ENCODE assay signal across 8 cellular contexts in the genomic region with DNA sequence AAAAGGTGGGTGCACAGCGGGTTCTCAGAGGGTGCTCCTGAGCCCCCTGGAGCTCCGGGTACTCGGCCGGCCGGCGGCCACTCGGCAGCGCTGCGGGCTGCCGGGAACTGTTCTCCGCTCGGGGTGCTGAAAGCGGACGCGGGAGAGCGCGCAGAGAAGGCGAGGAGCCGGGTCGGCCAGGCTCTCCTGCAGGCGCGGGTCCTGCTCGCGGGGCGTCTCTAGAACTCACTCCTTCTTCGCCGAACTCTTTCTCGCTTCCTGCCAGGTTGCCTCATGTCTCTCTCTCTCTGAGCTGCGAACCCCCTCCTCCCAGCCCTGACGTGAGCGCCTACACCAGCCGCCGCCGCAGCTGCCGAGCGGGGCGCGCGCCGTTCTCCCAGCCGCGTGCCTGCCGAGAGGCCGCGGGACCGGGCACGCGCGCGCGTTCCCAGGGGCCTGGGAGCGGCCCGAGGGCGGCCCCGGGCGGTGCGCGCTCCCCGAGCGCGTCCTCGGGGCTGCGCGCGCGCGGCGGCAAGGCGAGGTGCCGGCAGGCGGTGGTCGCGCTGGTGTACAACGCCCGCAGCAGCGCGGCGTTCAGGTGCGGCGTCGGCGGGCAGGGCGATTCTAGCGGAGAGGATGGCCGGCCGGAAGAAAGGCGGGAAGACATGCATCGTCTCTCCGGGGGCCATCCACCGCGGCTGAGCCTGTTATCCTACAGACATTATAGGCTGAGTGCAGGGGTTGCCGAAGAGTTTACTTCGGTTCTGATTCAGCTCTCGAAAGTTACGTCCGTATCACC. TPM values are rescaled to one million over a fixed set of nuclear protein-coding genes. Genes with fewer than 3 reads are reported as not detected.
DNase-seq lines count a peak whose midpoint lies in the region; ATAC-seq and TF ChIP-seq lines count a peak whose summit lies in the region.

A gene with protein sequence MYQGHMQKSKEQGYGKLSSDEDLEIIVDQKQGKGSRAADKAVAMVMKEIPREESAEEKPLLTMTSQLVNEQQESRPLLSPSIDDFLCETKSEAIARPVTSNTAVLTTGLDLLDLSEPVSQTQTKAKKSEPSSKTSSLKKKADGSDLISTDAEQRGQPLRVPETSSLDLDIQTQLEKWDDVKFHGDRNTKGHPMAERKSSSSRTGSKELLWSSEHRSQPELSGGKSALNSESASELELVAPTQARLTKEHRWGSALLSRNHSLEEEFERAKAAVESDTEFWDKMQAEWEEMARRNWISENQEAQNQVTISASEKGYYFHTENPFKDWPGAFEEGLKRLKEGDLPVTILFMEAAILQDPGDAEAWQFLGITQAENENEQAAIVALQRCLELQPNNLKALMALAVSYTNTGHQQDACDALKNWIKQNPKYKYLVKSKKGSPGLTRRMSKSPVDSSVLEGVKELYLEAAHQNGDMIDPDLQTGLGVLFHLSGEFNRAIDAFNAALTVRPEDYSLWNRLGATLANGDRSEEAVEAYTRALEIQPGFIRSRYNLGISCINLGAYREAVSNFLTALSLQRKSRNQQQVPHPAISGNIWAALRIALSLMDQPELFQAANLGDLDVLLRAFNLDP (minus strand): TSS at position 260 of the 778 bp plus-strand sequence. CDS start 338 bp downstream, outside the sequence.

- no peaks in the 10 kb centered on the region for H3K36me3 ChIP-seq in CD4-positive, alpha-beta memory T cell (ENCODE audit: insufficient read depth, low read length)
- H3K36me3 ChIP-seq in adrenal gland (replicated peaks in 1 of 2) (no peaks in the 10 kb centered on the region), smooth muscle cell (ENCODE audit: low read depth) (no peaks in the 10 kb centered on the region)

- no peak for DNase-seq in CD4-positive, alpha-beta memory T cell
- DNase-seq in NCI-H510A (lab: John Stamatoyannopoulos, UW) (peak; percentile 90), adrenal gland (peak in 6 of 7 donors; percentile 23 to 53 (median 28)), smooth muscle cell (lab: John Stamatoyannopoulos, UW; ENCODE audit: unreplicated experiment) (peak; percentile 23), RKO (ENCODE audit: low spot score) (no peak)

- H3K4me2 ChIP-seq in smooth muscle cell: peak within 1 kb of the TSS; percentile 93

- H3F3A ChIP-seq in smooth muscle cell (ENCODE audit: low read depth): no peaks in the 10 kb centered on the region

- no peaks in the 10 kb centered on the region for H3K79me2 ChIP-seq in smooth muscle cell (ENCODE audit: low read depth)

- ATAC-seq in GM19351 (IDR thresholded peaks at IDR 0.05; ENCODE audit: unreplicated experiment): peak; percentile 83
- peak; percentile 78 for ATAC-seq in HG03378 (IDR thresholded peaks at IDR 0.05; ENCODE audit: unreplicated experiment)

- H3K36me3 Mint-ChIP-seq in CD4-positive, alpha-beta memory T cell: no peaks in the 10 kb centered on the region

- peaks cover 5 to 16% (median 12%) of the 10 kb centered on the region in 4 donors for H3K4me1 Mint-ChIP-seq in CD4-positive, alpha-beta memory T cell

- peaks cover 31 to 33% of the 10 kb centered on the region in 2 donors for H3K27me3 Mint-ChIP-seq in CD4-positive, alpha-beta memory T cell

- TF ChIP-seq POLR2A in adrenal gland (IDR thresholded peaks at IDR 0.05): no peak

- peaks cover 0 to 12% (median 5%) of the 10 kb centered on the region in 8 donors for H3K9me3 Mint-ChIP-seq in CD4-positive, alpha-beta memory T cell

- H3K9ac ChIP-seq in smooth muscle cell (ENCODE audit: low read depth): no peak within 1 kb of the TSS

- no peaks in the 10 kb centered on the region for H3K9me3 ChIP-seq in CD4-positive, alpha-beta memory T cell (ENCODE audit: control insufficient read depth in 1 of 2, low read length in 2 of 2)
- H3K9me3 ChIP-seq in adrenal gland (replicated peaks in 1 of 3): no peaks in the 10 kb centered on the region
- H3K9me3 ChIP-seq in smooth muscle cell (replicated peaks; ENCODE audit: low read depth): no peaks in the 10 kb centered on the region

- peak within 1 kb of the TSS; percentile 54 to 82 (median 70) for H3K4me3 Mint-ChIP-seq in CD4-positive, alpha-beta memory T cell

- CTCF ChIA-PET in CD4-positive, alpha-beta memory T cell (lab: Charles Lee; ENCODE audit: partially characterized antibody): no interaction called here

- peaks cover 8% of the 10 kb centered on the region for H3K27me3 ChIP-seq in CD4-positive, alpha-beta memory T cell (ENCODE audit: insufficient read depth, low read length)
- H3K27me3 ChIP-seq in adrenal gland (peaks cover 39% of the 10 kb centered on the region), smooth muscle cell (ENCODE audit: low read depth) (peaks cover 76% of the 10 kb centered on the region)

- POLR2A ChIA-PET in CD4-positive, alpha-beta memory T cell (lab: Charles Lee; ENCODE audit: partially characterized antibody): no interaction called here

- intact Hi-C loops in CD4-positive, alpha-beta memory T cell (cut with micrococcal nuclease): no loop called here
- intact Hi-C loops in adrenal gland (cut with DNase I): no loop called here

- TF ChIP-seq CTCF in adrenal gland (IDR thresholded peaks at IDR 0.05) (no peak), smooth muscle cell (IDR thresholded peaks at IDR 0.05; ENCODE audit: borderline replicate concordance, insufficient read depth, poor library complexity, severe bottlenecking) (no peak)

- no peak within 1 kb of the TSS for H2AFZ ChIP-seq in smooth muscle cell (ENCODE audit: low read depth)

- 1 to 3% (median 2%) methylated on average over 8 to 96 of the region's 96 CpGs for WGBS in adrenal gland, 4 donors
- WGBS in smooth muscle cell (ENCODE audit: low lambda C conversion rate): 1% methylated on average over 93 of the region's 96 CpGs

- peaks cover 5% of the 10 kb centered on the region for H3K4me1 ChIP-seq in CD4-positive, alpha-beta memory T cell (ENCODE audit: insufficient read depth, low read length)
- no peaks in the 10 kb centered on the region for H3K4me1 ChIP-seq in adrenal gland (replicated peaks in 1 of 2)
- no peaks in the 10 kb centered on the region for H3K4me1 ChIP-seq in smooth muscle cell (ENCODE audit: low read depth)

- no peaks in the 10 kb centered on the region for H4K20me1 ChIP-seq in smooth muscle cell (ENCODE audit: low read depth)

- H3K4me3 ChIP-seq in CD4-positive, alpha-beta memory T cell (ENCODE audit: low read length in 2 of 2): no peak within 1 kb of the TSS
- H3K4me3 ChIP-seq in adrenal gland (peak within 1 kb of the TSS in 1 of 4 donors; percentile 47), iPS-11a (ENCODE audit: low read depth, low read length) (peak within 1 kb of the TSS; percentile 68), smooth muscle cell (peak within 1 kb of the TSS; percentile 57)

- H3K27ac Mint-ChIP-seq in CD4-positive, alpha-beta memory T cell: no peak within 1 kb of the TSS

- no peak within 1 kb of the TSS for H3K27ac ChIP-seq in CD4-positive, alpha-beta memory T cell (ENCODE audit: low read depth, low read length)
- H3K27ac ChIP-seq in adrenal gland (no peak within 1 kb of the TSS), smooth muscle cell (ENCODE audit: low read depth) (no peak within 1 kb of the TSS)

RNA-seq across cellular contexts. Expression of the gene that starts here (rescaled TPM):
- not detected for total RNA-seq in CD4-positive, alpha-beta memory T cell
- polyA plus RNA-seq in CD4-positive, alpha-beta memory T cell: under 1 TPM in 1 of 2 donors, not detected in 1; 0.06 TPM
- total RNA-seq in adrenal gland: under 1 TPM in 5 of 8 donors, not detected in 3; 0.04 to 0.92 (median 0.28) TPM
- under 1 TPM; 0.03 to 0.16 (median 0.07) TPM for polyA plus RNA-seq in adrenal gland
- total RNA-seq in smooth muscle cell: 0.13 TPM in 1 of 2 replicates, not detected in the other
- polyA plus RNA-seq in smooth muscle cell: 0.35 TPM in 1 of 2 replicates, not detected in the other

Comparison
In these comparisons a context has a peak if more than half of its experiments do, and no peak if none do; other contexts are left out.
1. Peak in DNase-seq in adrenal gland; RNA of the gene not detected or under 1 TPM.
2. Peak in DNase-seq, H3K4me3 ChIP-seq and H3K4me2 ChIP-seq in smooth muscle cell; RNA of the gene not detected or under 1 TPM.